In the genomic region with DNA sequence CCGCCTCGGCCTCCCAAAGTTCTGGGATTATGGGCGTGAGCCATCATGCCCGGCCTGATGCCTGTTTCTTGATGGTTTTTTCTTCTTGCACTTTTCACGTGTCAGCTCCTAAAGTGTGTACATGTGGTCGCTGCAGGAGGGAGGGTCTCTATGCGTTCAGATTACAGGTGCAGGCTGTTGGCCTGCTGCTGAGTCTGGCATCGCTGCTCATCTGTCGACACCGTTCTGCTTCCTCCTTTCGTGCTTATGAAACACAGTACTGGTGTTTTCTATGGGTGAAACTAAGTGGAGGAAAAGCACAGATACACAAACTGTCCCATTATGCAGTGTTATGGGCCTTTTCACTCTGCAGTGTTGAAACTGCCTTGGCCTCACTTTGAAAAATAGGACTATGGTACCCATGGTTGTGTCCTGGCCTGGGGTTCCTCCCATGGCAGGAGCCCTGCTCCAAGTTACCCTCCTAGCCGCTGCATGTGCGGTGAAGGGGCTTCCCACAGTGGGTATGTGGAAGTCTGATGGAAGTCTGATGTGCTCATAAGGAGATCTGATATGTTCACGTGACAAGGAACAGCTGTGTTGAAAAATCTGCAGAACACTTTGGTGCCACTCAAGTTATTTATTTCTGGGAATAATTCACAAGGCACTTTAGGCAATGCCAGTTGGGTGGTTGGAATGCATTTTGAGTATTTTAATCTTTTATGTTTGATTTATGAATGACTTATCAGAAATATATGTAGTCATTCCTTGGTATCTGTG, we compare ENCODE assay signal across 11 cellular contexts. TPM values are rescaled to one million over a fixed set of nuclear protein-coding genes. Genes with fewer than 3 reads are reported as not detected.
DNase-seq lines count a peak whose midpoint lies in the region; ATAC-seq and TF ChIP-seq lines count a peak whose summit lies in the region.
"Had no signal": no experiment of that assay in that cellular context is flagged by ENCODE, and none has a peak within 500 bp of the region (broad histone marks: within the 10 kb centered on the region; RNA-seq: fewer than 3 reads in every experiment).

No MANE protein-coding gene starts in this region.

- H3K9me3 Mint-ChIP-seq in stimulated activated naive CD8-positive, alpha-beta T cell treated with anti-CD3 and anti-CD28 coated beads, Interleukin-15, Interleukin-2, amounts not matched to agents 100 ng/mL and 50 ng/mL, for 24 hours = no peaks in the 10 kb centered on the region

- peak overlapping the region; percentile 34 for H3K27ac Mint-ChIP-seq in stimulated activated naive CD8-positive, alpha-beta T cell treated with anti-CD3 and anti-CD28 coated beads, Interleukin-15, Interleukin-2, amounts not matched to agents 100 ng/mL and 50 ng/mL, for 24 hours

- H3K27me3 ChIP-seq in esophagus muscularis mucosa (no peaks in the 10 kb centered on the region), upper lobe of right lung (no peaks in the 10 kb centered on the region)
- H3K27me3 ChIP-seq: MG63 had no signal

- H3K4me1 ChIP-seq in esophagus muscularis mucosa = peaks cover 47 to 62% (median 59%) of the 10 kb centered on the region in 4 donors
- peaks cover 65% of the 10 kb centered on the region for H3K4me1 ChIP-seq in upper lobe of right lung

- H3K36me3 Mint-ChIP-seq in stimulated activated naive CD8-positive, alpha-beta T cell treated with anti-CD3 and anti-CD28 coated beads, Interleukin-15, Interleukin-2, amounts not matched to agents 100 ng/mL and 50 ng/mL, for 24 hours (ENCODE audit: low read depth) = peaks cover 52% of the 10 kb centered on the region

- TF ChIP-seq CTCF in esophagus muscularis mucosa (IDR thresholded peaks at IDR 0.05) (no peak), upper lobe of right lung (IDR thresholded peaks at IDR 0.05) (no peak)

- H3K4me3 Mint-ChIP-seq in stimulated activated naive CD8-positive, alpha-beta T cell treated with anti-CD3 and anti-CD28 coated beads, Interleukin-15, Interleukin-2, amounts not matched to agents 100 ng/mL and 50 ng/mL, for 24 hours = peak overlapping the region; percentile 14

- no peak for TF ChIP-seq POLR2A in esophagus muscularis mucosa (IDR thresholded peaks at IDR 0.05; ENCODE audit: low read depth)

- TF ChIP-seq EP300 in esophagus muscularis mucosa (IDR thresholded peaks at IDR 0.05) = no peak

- intact Hi-C loops in esophagus muscularis mucosa (cut with DNase I) (no loop called here), upper lobe of right lung (cut with DNase I) (no loop called here)

- H3K27me3 Mint-ChIP-seq in stimulated activated naive CD8-positive, alpha-beta T cell treated with anti-CD3 and anti-CD28 coated beads, Interleukin-15, Interleukin-2, amounts not matched to agents 100 ng/mL and 50 ng/mL, for 24 hours = no peaks in the 10 kb centered on the region

- no peak for DNase-seq in stimulated activated naive CD8-positive, alpha-beta T cell treated with anti-CD3 and anti-CD28 coated beads, Interleukin-15, Interleukin-2, amounts not matched to agents 100 U/mL and 50 U/mL, for 24 hours
- peak; percentile 85 for DNase-seq in NCI-H2171 (lab: John Stamatoyannopoulos, UW)
- DNase-seq in esophagus muscularis mucosa (ENCODE audit: extremely low spot score) = no peak
- DNase-seq in upper lobe of right lung = no peak
- DNase-seq in NCI-H2029 treated with DMSO at 0.1 percent for 48 hours (lab: John Stamatoyannopoulos, UW) = no peak
- DNase-seq in HuH-7.5 (ENCODE audit: low spot score) = no peak
- no peak for DNase-seq in occipital lobe (lab: John Stamatoyannopoulos, UW)
- DNase-seq: central memory CD4-positive, alpha-beta T cell; MG63; stimulated activated CD4-positive, alpha-beta T cell treated with anti-CD3 and anti-CD28 coated beads, Interleukin-1b, Interleukin-23, amount 100 ng/mL, for 48 hours had no signal

- peaks cover 9 to 36% (median 27%) of the 10 kb centered on the region in 4 donors for H3K36me3 ChIP-seq in esophagus muscularis mucosa
- H3K36me3 ChIP-seq in upper lobe of right lung = peaks cover 17% of the 10 kb centered on the region

- H3K4me1 Mint-ChIP-seq in stimulated activated naive CD8-positive, alpha-beta T cell treated with anti-CD3 and anti-CD28 coated beads, Interleukin-15, Interleukin-2, amounts not matched to agents 100 ng/mL and 50 ng/mL, for 24 hours (ENCODE audit: low read depth) = peaks cover 65% of the 10 kb centered on the region

- H3K9me3 ChIP-seq in esophagus muscularis mucosa (no peaks in the 10 kb centered on the region), upper lobe of right lung (no peaks in the 10 kb centered on the region)
- H3K9me3 ChIP-seq: MG63 had no signal

- ATAC-seq in stimulated activated naive CD8-positive, alpha-beta T cell treated with anti-CD3 and anti-CD28 coated beads, Interleukin-15, Interleukin-2, amounts not matched to agents 100 U/mL and 50 U/mL, for 24 hours = no peak
- ATAC-seq in upper lobe of right lung = peak; percentile 61

- H3K27ac ChIP-seq in esophagus muscularis mucosa (replicated peaks in 1 of 4) (peak overlapping the region in 3 of 4 donors; percentile 11 to 69 (median 64)), upper lobe of right lung (peak overlapping the region; percentile 27)

- H3K4me3 ChIP-seq in esophagus muscularis mucosa = no peak overlapping the region
- no peak overlapping the region for H3K4me3 ChIP-seq in upper lobe of right lung
- H3K4me3 ChIP-seq: MG63 had no signal

- 74% methylated on average over 14 of the region's 14 CpGs for whole genome bisulfite sequencing in esophagus muscularis mucosa

RNA-seq across cellular contexts. Expression of a gene that starts 23.6 kb away (rescaled TPM):
- 100 to 1,000 TPM; 135 to 184 (median 145) TPM for total RNA-seq in esophagus muscularis mucosa
- total RNA-seq in upper lobe of right lung = 157 TPM
- total RNA-seq in occipital lobe = 40.9 TPM

RNA-seq across cellular contexts. Expression of a gene that starts 48.0 kb away (rescaled TPM):
- total RNA-seq in esophagus muscularis mucosa = 100 to 1,000 TPM in 2 of 4 donors, 10 to 100 TPM in 2; 82.3 to 154 (median 116) TPM
- 78.3 TPM for total RNA-seq in upper lobe of right lung
- 74.2 TPM for total RNA-seq in occipital lobe

RNA-seq across cellular contexts. Expression of a gene that starts 56.3 kb away (rescaled TPM):
- total RNA-seq in esophagus muscularis mucosa = 10 to 100 TPM; 35.3 to 54.2 (median 49.4) TPM
- total RNA-seq in upper lobe of right lung = 53.5 TPM
- total RNA-seq in occipital lobe = 46.8 TPM
